In genomic region chrX:22134681-22135080, GRCh38 we compare ENCODE assay signal across 9 cellular contexts.
DNase-seq lines count a peak whose midpoint lies in the region; ATAC-seq and TF ChIP-seq lines count a peak whose summit lies in the region.
"Had no signal": no experiment of that assay in that cellular context is flagged by ENCODE, and none has a peak within 500 bp of the region (broad histone marks: within the 10 kb centered on the region; RNA-seq: fewer than 3 reads in every experiment).

No MANE protein-coding gene starts in this region.

- H3K36me3 ChIP-seq in gastroesophageal sphincter (no peaks in the 10 kb centered on the region), suprapubic skin (no peaks in the 10 kb centered on the region)

- TF ChIP-seq CTCF in gastroesophageal sphincter (IDR thresholded peaks at IDR 0.05) (no peak), suprapubic skin (IDR thresholded peaks at IDR 0.05) (no peak)

- peak overlapping the region in 3 of 4 donors; percentile 55 to 70 (median 62) for H3K27ac ChIP-seq in gastroesophageal sphincter
- peak overlapping the region; percentile 38 for H3K27ac ChIP-seq in suprapubic skin

- DNase-seq in DMS53 (lab: John Stamatoyannopoulos, UW) (peak; percentile 61), DMS53 treated with DMSO at 0.1 percent for 48 hours (lab: John Stamatoyannopoulos, UW; ENCODE audit: unreplicated experiment) (no peak), SW 1271 (lab: John Stamatoyannopoulos, UW) (peak; percentile 2 to 25), suprapubic skin (ENCODE audit: low spot score in 2 of 2) (no peak), iPS-NIHi11 (ENCODE audit: low spot score) (no peak), NCI-H1930 (lab: John Stamatoyannopoulos, UW) (no peak)
- DNase-seq in stimulated activated CD4-positive, alpha-beta T cell treated with anti-CD3 and anti-CD28 coated beads, Interleukin-2, amount 100 ng/mL, for 24 hours: no peak
- DNase-seq: activated CD4-positive, alpha-beta T cell treated with anti-CD3 and anti-CD28 coated beads, Interleukin-2, amount 10 ng/mL, durations not matched to agents 24 days and 14 days had no signal

- H3K9me3 ChIP-seq in gastroesophageal sphincter: no peaks in the 10 kb centered on the region
- H3K9me3 ChIP-seq in suprapubic skin: no peaks in the 10 kb centered on the region

- TF ChIP-seq POLR2A in gastroesophageal sphincter (IDR thresholded peaks at IDR 0.05) (no peak), suprapubic skin (IDR thresholded peaks at IDR 0.05) (no peak)

- TF ChIP-seq EP300 in gastroesophageal sphincter (IDR thresholded peaks at IDR 0.05) (no peak), suprapubic skin (IDR thresholded peaks at IDR 0.05) (no peak)

- H3K4me3 ChIP-seq in gastroesophageal sphincter (no peak overlapping the region), suprapubic skin (no peak overlapping the region)

- H3K4me1 ChIP-seq in gastroesophageal sphincter (peaks cover 0 to 28% (median 6%) of the 10 kb centered on the region in 3 donors), suprapubic skin (peaks cover 11% of the 10 kb centered on the region)

- WGBS in gastroesophageal sphincter (ENCODE audit: low coverage in 1 of 2), 2 donors: 15 to 43% methylated on average over 2 to 3 of the region's 4 CpGs
- WGBS in suprapubic skin: 25% methylated on average over 3 of the region's 4 CpGs

- no peaks in the 10 kb centered on the region for H3K27me3 ChIP-seq in gastroesophageal sphincter
- H3K27me3 ChIP-seq in suprapubic skin: no peaks in the 10 kb centered on the region

- ATAC-seq in gastroesophageal sphincter: peak; percentile 61

Comparison
In these comparisons a context has a peak if more than half of its experiments do, and no peak if none do; other contexts are left out.
1. DNase-seq: peak in DMS53 (single experiment) and SW 1271 (2 of 2); none in DMS53 treated with DMSO at 0.1 percent for 48 hours (single experiment), suprapubic skin (0 of 2), iPS-NIHi11 (single experiment), stimulated activated CD4-positive, alpha-beta T cell treated with anti-CD3 and anti-CD28 coated beads, Interleukin-2, amount 100 ng/mL, for 24 hours (0 of 2) and NCI-H1930 (0 of 2).